ENCODE assay signal across 8 cellular contexts in the genomic region with DNA sequence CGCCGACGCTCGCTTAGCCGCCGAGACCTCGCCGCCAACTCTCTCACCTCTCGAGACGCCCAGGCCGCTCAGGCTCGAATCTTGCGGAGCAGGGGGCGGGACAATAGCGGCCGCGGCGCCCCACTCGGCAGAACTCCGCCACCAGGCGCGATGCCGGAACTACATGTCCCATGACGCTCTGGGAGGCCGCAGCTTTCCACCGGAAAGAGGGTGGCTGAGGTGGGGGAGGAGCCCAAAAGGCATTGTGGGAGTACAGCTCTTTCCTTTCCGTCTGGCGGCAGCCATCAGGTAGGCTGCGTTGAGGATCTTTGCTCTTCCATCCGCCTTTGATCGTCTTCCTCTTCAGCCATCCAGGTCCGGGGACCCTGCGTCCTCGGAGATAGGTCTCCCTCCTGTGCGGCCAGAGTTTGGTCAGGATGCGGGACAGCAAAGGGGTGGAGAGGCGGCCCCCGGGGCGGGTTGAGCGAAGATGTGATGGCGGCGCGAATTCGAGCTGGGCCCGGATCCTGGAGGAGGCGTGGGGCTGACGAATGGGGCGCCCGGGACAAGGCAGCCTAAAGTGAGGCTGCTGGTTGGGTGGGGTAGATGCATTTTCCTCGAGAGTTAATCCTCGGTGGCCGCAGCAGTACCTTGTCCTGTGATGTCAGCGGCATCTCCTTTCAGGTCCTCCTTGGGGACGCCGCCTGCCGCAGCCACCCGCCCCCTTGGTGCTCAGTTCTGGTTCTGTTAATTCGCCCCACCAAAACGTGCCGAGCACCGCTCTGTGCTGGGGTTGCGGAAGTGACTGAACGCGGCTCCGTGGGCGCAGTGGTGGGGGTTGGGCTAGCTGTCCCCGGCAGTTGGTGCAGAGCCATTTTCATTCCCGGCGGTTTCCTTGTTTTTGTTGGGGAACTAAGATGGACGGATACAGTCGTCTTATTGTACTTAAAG. TPM values are rescaled to one million over a fixed set of nuclear protein-coding genes. Genes with fewer than 3 reads are reported as not detected.
DNase-seq lines count a peak whose midpoint lies in the region; ATAC-seq, FAIRE-seq and TF ChIP-seq lines count a peak whose summit lies in the region.

Gene NKIRAS1 (minus strand): TSS at position 105 of the 930 bp plus-strand sequence. CDS start 6,086 bp downstream, outside the sequence.
Gene RPL15 (plus strand): TSS at position 247 of the 930 bp plus-strand sequence. CDS start 728 bp downstream, outside the sequence.

- no peaks in the 10 kb centered on the region for H3K9me3 ChIP-seq in WERI-Rb-1 (ENCODE audit: severe bottlenecking)

- H3K4me3 ChIP-seq in AG04449 (ENCODE audit: low read depth, low read length) (peak within 1 kb of the TSS; percentile 95), WERI-Rb-1 (ENCODE audit: low read depth, low read length) (peak within 1 kb of the TSS; percentile 57), bronchial epithelial cell (ENCODE audit: low read depth, low read length) (peak within 1 kb of the TSS; percentile 100)

- FAIRE-seq in bronchial epithelial cell (lab: Jason Lieb, UNC): no peak

- CTCF ChIA-PET in AG04449 (lab: Yijun Ruan, JAX): interaction anchor here (1.2 to 1.7 kb wide), 2 partner anchors 23 to 24 kb away, joined by 4 to 5 read pairs; no protein-coding TSS in a partner anchor

- peak; percentile 73 for DNase-seq in AG04449 (ENCODE audit: low read depth, low spot score)
- DNase-seq in NCI-H2196 (lab: John Stamatoyannopoulos, UW; ENCODE audit: unreplicated experiment): peak; percentile 85
- DNase-seq in WERI-Rb-1: peak; percentile 98
- peak; percentile 91 for DNase-seq in bronchial epithelial cell (ENCODE audit: low read depth)
- peak; percentile 96 for DNase-seq in iPS-NIHi7 (ENCODE audit: extremely low spot score)
- peak; percentile 88 for DNase-seq in smooth muscle cell of the brain vasculature (ENCODE audit: low read depth, low spot score)

- peak; percentile 54 for TF ChIP-seq CTCF in AG04449 (IDR thresholded peaks at IDR 0.05; ENCODE audit: insufficient read depth, low read length, missing control alignments)
- no peak for TF ChIP-seq CTCF in WERI-Rb-1 (IDR thresholded peaks at IDR 0.05; ENCODE audit: low read depth, low read length)
- peak; percentile 50 for TF ChIP-seq CTCF in bronchial epithelial cell (IDR thresholded peaks at IDR 0.05; ENCODE audit: insufficient read depth, low read length, severe bottlenecking)

- POLR2A ChIA-PET in AG04449 (lab: Yijun Ruan, JAX): interaction anchor here (0.6 to 3.3 kb wide), 34 partner anchors 9 to 338 kb away, joined by 3 to 35 read pairs (median 3); no protein-coding TSS in a partner anchor

- peak within 1 kb of the TSS; percentile 91 for H3K27ac ChIP-seq in WERI-Rb-1

- ATAC-seq in GM18868 (IDR thresholded peaks at IDR 0.05; ENCODE audit: unreplicated experiment): peak; percentile 92
- ATAC-seq in HG03108 (IDR thresholded peaks at IDR 0.05; ENCODE audit: unreplicated experiment): peak; percentile 96

- H3K27me3 ChIP-seq in WERI-Rb-1 (ENCODE audit: insufficient read depth, low read depth, severe bottlenecking) (no peaks in the 10 kb centered on the region), bronchial epithelial cell (ENCODE audit: control insufficient read depth, insufficient read depth, low read length) (no peaks in the 10 kb centered on the region)

- H3K36me3 ChIP-seq in WERI-Rb-1 (peaks cover 51% of the 10 kb centered on the region), bronchial epithelial cell (ENCODE audit: control insufficient read depth, insufficient read depth, low read length) (peaks cover 7% of the 10 kb centered on the region)

RNA-seq across cellular contexts. Expression of gene NKIRAS1, which starts in this region (rescaled TPM):
- total RNA-seq in bronchial epithelial cell: 11.8 and 13.2 TPM in 2 replicates

RNA-seq across cellular contexts. Expression of gene RPL15, which starts in this region (rescaled TPM):
- 2,265 and 4,496 TPM in 2 replicates for total RNA-seq in bronchial epithelial cell

Comparison
In these comparisons a context has a peak if more than half of its experiments do, and no peak if none do; other contexts are left out.
1. Peak in every context shown above with its lines: DNase-seq, ATAC-seq, H3K4me3 ChIP-seq and H3K27ac ChIP-seq.